In the genomic region with DNA sequence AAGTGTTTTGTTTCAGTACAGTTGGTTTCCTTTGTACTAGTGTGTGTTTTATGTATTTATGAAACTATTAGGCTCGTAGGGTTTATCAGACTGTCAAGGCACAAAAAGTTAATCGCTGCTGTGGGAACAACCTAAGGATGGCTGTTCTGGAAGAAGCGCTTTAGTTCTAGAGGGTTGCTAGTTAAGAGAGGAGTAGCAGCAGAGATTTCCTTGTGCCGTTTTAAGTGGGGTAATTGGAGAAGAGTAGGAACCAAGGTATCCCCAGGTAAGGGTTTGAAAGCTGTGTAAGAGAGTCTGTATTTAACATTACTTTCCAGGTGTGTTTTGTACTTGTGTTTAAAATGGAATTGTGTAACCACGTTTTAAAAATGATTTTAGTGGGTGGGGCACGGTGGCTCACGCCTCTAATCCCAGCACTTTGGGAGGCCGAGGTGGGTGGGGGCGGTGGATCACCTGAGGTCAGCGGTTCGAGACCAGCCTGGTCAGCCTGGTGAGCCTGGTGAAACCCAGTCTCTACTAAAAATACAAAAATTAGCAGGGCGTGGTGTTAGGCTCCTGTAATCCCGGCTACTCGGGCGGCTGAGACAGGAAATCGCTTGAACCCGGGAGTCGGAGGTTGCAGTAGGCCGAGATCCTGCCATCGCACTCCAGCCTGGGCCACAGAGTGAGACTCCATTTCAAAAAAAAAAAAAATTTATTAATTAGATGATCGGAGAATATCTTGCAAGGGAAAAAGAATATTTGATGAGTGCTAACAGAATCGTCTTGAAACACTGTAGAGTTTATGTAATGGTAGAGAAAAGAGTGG, we compare ENCODE assay signal across 8 cellular contexts. TPM values are rescaled to one million over a fixed set of nuclear protein-coding genes. Genes with fewer than 3 reads are reported as not detected.
A peak's percentile ranks its signal among the peaks of the same experiment; 100 is the strongest.
DNase-seq lines count a peak whose midpoint lies in the region; ATAC-seq and TF ChIP-seq lines count a peak whose summit lies in the region.

No MANE protein-coding gene starts in this region.

- ATAC-seq in activated T-cell treated with anti-CD3 and anti-CD28 coated beads, Interleukin-2, amount 50 U/mL, for 72 hours (replicated peaks in 1 of 2), result no peak
- ATAC-seq in HG03439 (IDR thresholded peaks at IDR 0.05; ENCODE audit: unreplicated experiment), result no peak

- H3K27me3 Mint-ChIP-seq in activated T-cell treated with anti-CD3 and anti-CD28 coated beads, Interleukin-2, amount 50 U/mL, for 72 hours (ENCODE audit: low read depth), result no peaks in the 10 kb centered on the region
- no peaks in the 10 kb centered on the region for H3K27me3 Mint-ChIP-seq in activated naive CD8-positive, alpha-beta T cell treated with anti-CD3 and anti-CD28 coated beads for 36 hours

- H3K4me3 ChIP-seq in tibial artery, result peak overlapping the region; percentile 92 to 96

- no peaks in the 10 kb centered on the region for H3K9me3 Mint-ChIP-seq in activated T-cell treated with anti-CD3 and anti-CD28 coated beads, Interleukin-2, amount 50 U/mL, for 72 hours
- H3K9me3 Mint-ChIP-seq in activated naive CD8-positive, alpha-beta T cell treated with anti-CD3 and anti-CD28 coated beads for 36 hours, result no peaks in the 10 kb centered on the region

- peak overlapping the region; percentile 99 to 100 for H3K27ac ChIP-seq in tibial artery

- DNase-seq in activated T-cell treated with anti-CD3 and anti-CD28 coated beads, Interleukin-2, amount 50 U/mL, for 72 hours, result no peak
- DNase-seq in activated T-cell treated with anti-CD3 and anti-CD28 coated beads, Interleukin-2, amount 50 U/mL, for 1 hour, result no peak
- no peak for DNase-seq in activated naive CD8-positive, alpha-beta T cell treated with anti-CD3 and anti-CD28 coated beads for 36 hours
- DNase-seq in left kidney (ENCODE audit: low read depth, low spot score), result peak; percentile 16
- no peak for DNase-seq in tibial artery
- no peak for DNase-seq in amygdala (lab: John Stamatoyannopoulos, UW)
- no peak for DNase-seq in activated CD8-positive, alpha-beta memory T cell treated with anti-CD3 and anti-CD28 coated beads for 24 hours

- peaks cover 15 to 19% of the 10 kb centered on the region in 2 donors for H3K36me3 Mint-ChIP-seq in activated T-cell treated with anti-CD3 and anti-CD28 coated beads, Interleukin-2, amount 50 U/mL, for 72 hours (ENCODE audit: insufficient read depth in 2 of 2)
- H3K36me3 Mint-ChIP-seq in activated naive CD8-positive, alpha-beta T cell treated with anti-CD3 and anti-CD28 coated beads for 36 hours, result peaks cover 32% of the 10 kb centered on the region

- peak overlapping the region; percentile 96 for H3K27ac Mint-ChIP-seq in activated T-cell treated with anti-CD3 and anti-CD28 coated beads, Interleukin-2, amount 50 U/mL, for 72 hours
- peak overlapping the region; percentile 99 for H3K27ac Mint-ChIP-seq in activated naive CD8-positive, alpha-beta T cell treated with anti-CD3 and anti-CD28 coated beads for 36 hours

- H3K9me3 ChIP-seq in tibial artery, result no peaks in the 10 kb centered on the region

- TF ChIP-seq CTCF in tibial artery (IDR thresholded peaks at IDR 0.05), result no peak

- intact Hi-C loops in tibial artery (cut with DNase I; ENCODE audit: low total_unique reads), result loop anchor here (5.0 to 10.0 kb wide), 3 partner anchors 121 to 893 kb away; partner anchors contain the start of gene DNAJA4

- peaks cover 3 to 65% (median 51%) of the 10 kb centered on the region in 4 donors for H3K4me1 ChIP-seq in tibial artery

- H3K27me3 ChIP-seq in tibial artery, result no peaks in the 10 kb centered on the region

- no peaks in the 10 kb centered on the region for H3K36me3 ChIP-seq in tibial artery

- peaks cover 74% of the 10 kb centered on the region for H3K4me1 Mint-ChIP-seq in activated T-cell treated with anti-CD3 and anti-CD28 coated beads, Interleukin-2, amount 50 U/mL, for 72 hours (ENCODE audit: low read depth)
- H3K4me1 Mint-ChIP-seq in activated naive CD8-positive, alpha-beta T cell treated with anti-CD3 and anti-CD28 coated beads for 36 hours, result peaks cover 52% of the 10 kb centered on the region

- peak overlapping the region; percentile 89 to 91 for H3K4me3 Mint-ChIP-seq in activated T-cell treated with anti-CD3 and anti-CD28 coated beads, Interleukin-2, amount 50 U/mL, for 72 hours
- peak overlapping the region; percentile 93 for H3K4me3 Mint-ChIP-seq in activated naive CD8-positive, alpha-beta T cell treated with anti-CD3 and anti-CD28 coated beads for 36 hours

RNA-seq across cellular contexts. Expression of gene MORF4L1, which starts 2.6 kb away (rescaled TPM):
- 100 to 1,000 TPM; 170 TPM for total RNA-seq in activated T-cell treated with anti-CD3 and anti-CD28 coated beads, Interleukin-2, amount 50 U/mL, for 72 hours
- 100 to 1,000 TPM; 275 to 293 TPM for total RNA-seq in activated naive CD8-positive, alpha-beta T cell treated with anti-CD3 and anti-CD28 coated beads for 36 hours
